ENCODE assay signal across 8 cellular contexts in genomic region chr2:38601061-38601460, GRCh38. TPM values are rescaled to one million over a fixed set of nuclear protein-coding genes. Genes with fewer than 3 reads are reported as not detected.
DNase-seq lines count a peak whose midpoint lies in the region; ATAC-seq and TF ChIP-seq lines count a peak whose summit lies in the region.

No MANE protein-coding gene starts in this region.

- H4K20me1 ChIP-seq in GM23338 (replicated peaks; ENCODE audit: insufficient read depth) = peaks cover 27% of the 10 kb centered on the region
- peaks cover 54% of the 10 kb centered on the region for H4K20me1 ChIP-seq in SK-N-SH (ENCODE audit: insufficient read depth)

- no peaks in the 10 kb centered on the region for H3F3A ChIP-seq in GM23338 (replicated peaks; ENCODE audit: low read depth)
- peaks cover 16% of the 10 kb centered on the region for H3F3A ChIP-seq in SK-N-SH (replicated peaks; ENCODE audit: insufficient read depth)

- H3K27ac ChIP-seq in GM23338 (ENCODE audit: low read depth) (peak overlapping the region; percentile 94), SK-N-SH (ENCODE audit: low read depth in 2 of 2, low read length in 1 of 2) (peak overlapping the region; percentile 92 to 96)

- no peak for ATAC-seq in GM23338
- ATAC-seq in GM21515 (IDR thresholded peaks at IDR 0.05; ENCODE audit: unreplicated experiment) = no peak
- no peak for ATAC-seq in HG03442 (IDR thresholded peaks at IDR 0.05; ENCODE audit: unreplicated experiment)

- H3K9me3 ChIP-seq in SK-N-SH = no peaks in the 10 kb centered on the region

- WGBS in SK-N-SH (ENCODE audit: low lambda C conversion rate) = 2% methylated on average over 6 of the region's 6 CpGs

- H3K27ac Mint-ChIP-seq in GM23338 = peak overlapping the region; percentile 84

- H3K4me2 ChIP-seq in GM23338 = peak overlapping the region; percentile 88
- peak overlapping the region; percentile 74 for H3K4me2 ChIP-seq in SK-N-SH

- H3K79me2 ChIP-seq in GM23338 (replicated peaks; ENCODE audit: insufficient read depth) (peaks cover 59% of the 10 kb centered on the region), SK-N-SH (ENCODE audit: insufficient read depth) (peaks cover 65% of the 10 kb centered on the region)

- H3K4me3 ChIP-seq in GM23338 = peak overlapping the region; percentile 63
- H3K4me3 ChIP-seq in SK-N-SH (ENCODE audit: low read depth in 2 of 2, low read length in 1 of 2) = peak overlapping the region; percentile 90 to 94
- H3K4me3 ChIP-seq in fibroblast of mammary gland (ENCODE audit: control insufficient read depth, low read depth, low read length) = peak overlapping the region; percentile 65
- peak overlapping the region; percentile 90 for H3K4me3 ChIP-seq in retinal pigment epithelial cell (ENCODE audit: low read length)

- H3K36me3 ChIP-seq in GM23338 (ENCODE audit: insufficient read depth) (no peaks in the 10 kb centered on the region), SK-N-SH (replicated peaks in 1 of 2; ENCODE audit: control insufficient read depth in 1 of 2, insufficient read depth in 2 of 2, low read length in 1 of 2) (no peaks in the 10 kb centered on the region)

- CTCF ChIA-PET in SK-N-SH (lab: Yijun Ruan, JAX) = interaction anchor here (0.7 to 17.0 kb wide), 10 partner anchors 13 to 284 kb away, joined by 3 to 308 read pairs (median 4); no protein-coding TSS in a partner anchor

- H3K27me3 ChIP-seq in GM23338 (ENCODE audit: insufficient read depth) (no peaks in the 10 kb centered on the region), SK-N-SH (ENCODE audit: insufficient read depth) (no peaks in the 10 kb centered on the region)

- H3K4me3 Mint-ChIP-seq in GM23338 = peak overlapping the region; percentile 97

- H2AFZ ChIP-seq in GM23338 = no peak overlapping the region
- H2AFZ ChIP-seq in SK-N-SH (ENCODE audit: low read depth) = no peak overlapping the region

- DNase-seq in GM23338 (ENCODE audit: low spot score) (no peak), SK-N-SH (no peak), fibroblast of mammary gland (ENCODE audit: low read depth) (no peak), retinal pigment epithelial cell (ENCODE audit: low read depth) (no peak), NCI-H1436 treated with DMSO at 0.1 percent for 48 hours (lab: John Stamatoyannopoulos, UW) (no peak), GM13977 (ENCODE audit: low spot score) (no peak)

- H3K4me1 ChIP-seq in GM23338 (ENCODE audit: insufficient read depth) (peaks cover 35% of the 10 kb centered on the region), SK-N-SH (ENCODE audit: control insufficient read depth in 1 of 2, insufficient read depth in 2 of 2, low read depth in 1 of 2, low read length in 1 of 2) (peaks cover 9 to 19% of the 10 kb centered on the region in 2 experiments)

- peaks cover 8% of the 10 kb centered on the region for H3K27me3 Mint-ChIP-seq in GM23338 (ENCODE audit: insufficient read depth, low read depth, poor library complexity)

- peaks cover 47% of the 10 kb centered on the region for H3K4me1 Mint-ChIP-seq in GM23338

- no peak for TF ChIP-seq RAD21 in SK-N-SH (IDR thresholded peaks at IDR 0.05; ENCODE audit: low read length)

- TF ChIP-seq EP300 in SK-N-SH (IDR thresholded peaks at IDR 0.05; ENCODE audit: borderline replicate concordance in 1 of 2, low read depth in 1 of 2, low read length in 1 of 2) = no peak

- POLR2A ChIA-PET in SK-N-SH (lab: Yijun Ruan, JAX) = interaction anchor here (0.6 to 8.2 kb wide), 4 partner anchors 18 to 150 kb away, joined by 3 to 65 read pairs (median 4); partner anchors contain the start of gene SRSF7

- no peak for TF ChIP-seq CTCF in GM23338 (conservative IDR thresholded peaks at IDR 0.05; ENCODE audit: low read depth in 2 of 2)
- TF ChIP-seq CTCF in SK-N-SH (IDR thresholded peaks at IDR 0.05) = no peak
- TF ChIP-seq CTCF in fibroblast of mammary gland (conservative IDR thresholded peaks at IDR 0.05; ENCODE audit: control insufficient read depth, insufficient read depth, low read depth, low read length) = no peak
- TF ChIP-seq CTCF in retinal pigment epithelial cell (conservative IDR thresholded peaks at IDR 0.05; ENCODE audit: low read depth, low read length) = no peak
- no peak for TF ChIP-seq CTCF in GM13977 (IDR thresholded peaks at IDR 0.05; ENCODE audit: extremely low read depth, insufficient read depth, missing control alignments)

- H3K9ac ChIP-seq in SK-N-SH = peak overlapping the region; percentile 95

- H3K9me3 Mint-ChIP-seq in GM23338 = no peaks in the 10 kb centered on the region

- H3K36me3 Mint-ChIP-seq in GM23338 (ENCODE audit: low read depth) = no peaks in the 10 kb centered on the region; the same call in 2 of the 3 replicates

- H3K9me2 ChIP-seq in GM23338 (ENCODE audit: insufficient read depth) (no peaks in the 10 kb centered on the region), SK-N-SH (no peaks in the 10 kb centered on the region)

- in situ Hi-C loops in GM13977 (cut with MboI; ENCODE audit: low pct_unique_long_range_greater_than_20kb, low sequenced_read_pairs, unreplicated experiment) = no loop called here

TF ChIP-seq in SK-N-SH, 30 proteins besides CTCF, POLR2A, EP300 and RAD21:
- TF ChIP-seq RFX5 (IDR thresholded peaks at IDR 0.05; ENCODE audit: low read length) (no peak), RXRA (IDR thresholded peaks at IDR 0.05; ENCODE audit: borderline replicate concordance, low read depth) (no peak), IRF3 (IDR thresholded peaks at IDR 0.05; ENCODE audit: low read depth, low read length) (no peak), YY1 (IDR thresholded peaks at IDR 0.05; ENCODE audit: low read depth) (no peak), SMC3 (IDR thresholded peaks at IDR 0.05; ENCODE audit: low read depth, low read length) (no peak), ELF1 (IDR thresholded peaks at IDR 0.05) (no peak), FOXJ3 (CRISPR knock-in tag; IDR thresholded peaks at IDR 0.05) (no peak), MAX (IDR thresholded peaks at IDR 0.05; ENCODE audit: low read depth) (no peak), ZBTB33 (IDR thresholded peaks at IDR 0.05; ENCODE audit: borderline replicate concordance, low read depth) (no peak), FOSL2 (IDR thresholded peaks at IDR 0.05; ENCODE audit: borderline replicate concordance, low read depth) (no peak), TEAD4 (IDR thresholded peaks at IDR 0.05; ENCODE audit: borderline replicate concordance, insufficient read depth) (no peak), MXI1 (IDR thresholded peaks at IDR 0.05; ENCODE audit: low read depth, low read length) (no peak), RCOR1 (IDR thresholded peaks at IDR 0.05; ENCODE audit: low read length) (no peak), JUND (IDR thresholded peaks at IDR 0.05) (no peak), GABPA (IDR thresholded peaks at IDR 0.05; ENCODE audit: low read depth) (no peak), POLR2AphosphoS5 (IDR thresholded peaks at IDR 0.05; ENCODE audit: low read depth, low read length) (no peak)

RNA-seq across cellular contexts. Expression of gene HNRNPLL, which starts 1.7 kb away (rescaled TPM):
- 53.4 and 61.9 TPM in 2 replicates for total RNA-seq in GM23338 (2014; rRNA removed; shearing (Covaris generic))
- polyA plus RNA-seq in GM23338 (2016; fragmentation: Nextera tagmentation; extraction: Ambion mirVana) = 42.2 and 42.5 TPM in 2 replicates
- polyA plus RNA-seq in SK-N-SH (2012; rRNA removed) = 24.4 and 29.8 TPM in 2 replicates
- 29.6 and 30.3 TPM in 2 replicates for polyA plus RNA-seq in SK-N-SH (2012; cell fraction: cytosol; rRNA removed)
- polyA plus RNA-seq in SK-N-SH (2012; cell fraction: nucleus; rRNA removed) = 23.5 and 35.4 TPM in 2 replicates
